ENCODE assay signal across 14 cellular contexts in genomic region chr7:665251-665650, GRCh38.
A peak's percentile ranks its signal among the peaks of the same experiment; 100 is the strongest.
DNase-seq lines count a peak whose midpoint lies in the region; TF ChIP-seq lines count a peak whose summit lies in the region.
"Had no signal": no experiment of that assay in that cellular context is flagged by ENCODE, and none has a peak within 500 bp of the region (broad histone marks: within the 10 kb centered on the region; RNA-seq: fewer than 3 reads in every experiment).

No MANE protein-coding gene starts in this region.

- H3K4me3 ChIP-seq in AG10803 (ENCODE audit: low read length) = no peak overlapping the region
- H3K4me3 ChIP-seq in left ventricle myocardium inferior = peak overlapping the region; percentile 24
- H3K4me3 ChIP-seq in osteoblast (ENCODE audit: insufficient read depth, low read length) = no peak overlapping the region
- H3K4me3 ChIP-seq: BLaER1 treated with 17β-estradiol and CSF1 and Interleukin-3, amounts not matched to agents 10 nM and 100 nM had no signal

- H3K27ac ChIP-seq in left ventricle myocardium inferior (replicated peaks) (peak overlapping the region; percentile 84), osteoblast (ENCODE audit: low read depth, low read length) (no peak overlapping the region)
- H3K27ac ChIP-seq: BLaER1 treated with 17β-estradiol and CSF1 and Interleukin-3, amounts not matched to agents 10 nM and 100 nM had no signal

- H3K9me3 ChIP-seq in left ventricle myocardium inferior (replicated peaks) (no peaks in the 10 kb centered on the region), osteoblast (ENCODE audit: low read depth, low read length) (no peaks in the 10 kb centered on the region)

- no peak overlapping the region for H2AFZ ChIP-seq in osteoblast (ENCODE audit: low read length)

- CTCF ChIA-PET in activated naive CD4-positive, alpha-beta T cell treated with anti-CD3 and anti-CD28 coated beads, Interleukin-2, amount 10 ng/mL, durations not matched to agents 7 days and 5 days (lab: Charles Lee) = interaction anchor here (1.3 kb wide), 1 partner anchor 332 kb away, joined by 3 read pairs; no protein-coding TSS in a partner anchor

- DNase-seq in AG10803 (ENCODE audit: low read depth) (peak; percentile 71), astrocyte of the hippocampus (ENCODE audit: low read depth, low spot score) (peak; percentile 88), left ventricle myocardium inferior (no peak), osteoblast (ENCODE audit: insufficient read length, low spot score, missing footprints) (peak; percentile 80), NCI-H2171 (lab: John Stamatoyannopoulos, UW) (no peak), NCI-H146 treated with DMSO at 0.1 percent for 48 hours (lab: John Stamatoyannopoulos, UW; ENCODE audit: unreplicated experiment) (no peak), SIG-M5 treated with dmso at 0.1 percent for 504 hours (lab: John Stamatoyannopoulos, UW; ENCODE audit: unreplicated experiment) (no peak)
- DNase-seq in activated naive CD4-positive, alpha-beta T cell treated with anti-CD3 and anti-CD28 coated beads, Interleukin-2, amount 10 ng/mL, durations not matched to agents 7 days and 5 days = no peak
- DNase-seq: activated T-cell treated with anti-CD3 and anti-CD28 coated beads for 4 hours, immature natural killer cell, NCI-H1694 had no signal

- H3K79me2 ChIP-seq in osteoblast (ENCODE audit: insufficient read depth, low read length) = no peaks in the 10 kb centered on the region

- TF ChIP-seq CTCF in AG10803 (conservative IDR thresholded peaks at IDR 0.05; ENCODE audit: low read length) (no peak), left ventricle myocardium inferior (IDR thresholded peaks at IDR 0.05; ENCODE audit: borderline replicate concordance) (no peak), osteoblast (IDR thresholded peaks at IDR 0.05; ENCODE audit: extremely low read depth, low read depth, low read length) (no peak)

- no peaks in the 10 kb centered on the region for H3K36me3 ChIP-seq in left ventricle myocardium inferior
- no peaks in the 10 kb centered on the region for H3K36me3 ChIP-seq in osteoblast (ENCODE audit: insufficient read depth, low read length)

- H3K27ac Mint-ChIP-seq in activated naive CD4-positive, alpha-beta T cell treated with anti-CD3 and anti-CD28 coated beads, Interleukin-2, amount 10 ng/mL, durations not matched to agents 7 days and 5 days = no peak overlapping the region
- H3K27ac Mint-ChIP-seq: dendritic cell treated with granulocyte-macrophage colony-stimulating factor and Interleukin-4, amounts not matched to agents 40 ng/mL and 50 ng/mL, for 4 days; immature natural killer cell; type B pancreatic cell had no signal

- peaks cover 7% of the 10 kb centered on the region for H3K9me3 Mint-ChIP-seq in activated naive CD4-positive, alpha-beta T cell treated with anti-CD3 and anti-CD28 coated beads, Interleukin-2, amount 10 ng/mL, durations not matched to agents 7 days and 5 days
- H3K9me3 Mint-ChIP-seq: dendritic cell treated with granulocyte-macrophage colony-stimulating factor and Interleukin-4, amounts not matched to agents 40 ng/mL and 50 ng/mL, for 4 days had no signal

- peaks cover 55% of the 10 kb centered on the region for H3K4me1 ChIP-seq in left ventricle myocardium inferior
- peaks cover 11% of the 10 kb centered on the region for H3K4me1 ChIP-seq in osteoblast (ENCODE audit: insufficient read depth, low read length)

- intact Hi-C loops in left ventricle myocardium inferior (cut with micrococcal nuclease) = no loop called here

- H3K36me3 Mint-ChIP-seq in activated naive CD4-positive, alpha-beta T cell treated with anti-CD3 and anti-CD28 coated beads, Interleukin-2, amount 10 ng/mL, durations not matched to agents 7 days and 5 days = peaks cover 8% of the 10 kb centered on the region

- H3K4me2 ChIP-seq in osteoblast (ENCODE audit: insufficient read depth, low read length) = no peak overlapping the region
- H3K4me2 ChIP-seq: BLaER1 treated with 17β-estradiol and CSF1 and Interleukin-3, amounts not matched to agents 10 nM and 100 nM had no signal

- H3K4me3 Mint-ChIP-seq in activated naive CD4-positive, alpha-beta T cell treated with anti-CD3 and anti-CD28 coated beads, Interleukin-2, amount 10 ng/mL, durations not matched to agents 7 days and 5 days = no peak overlapping the region
- H3K4me3 Mint-ChIP-seq: dendritic cell treated with granulocyte-macrophage colony-stimulating factor and Interleukin-4, amounts not matched to agents 40 ng/mL and 50 ng/mL, for 4 days; immature natural killer cell; type B pancreatic cell had no signal

- H4K20me1 ChIP-seq in osteoblast (ENCODE audit: insufficient read depth, low read length) = peaks cover 4% of the 10 kb centered on the region

- peaks cover 10% of the 10 kb centered on the region for H3K4me1 Mint-ChIP-seq in activated naive CD4-positive, alpha-beta T cell treated with anti-CD3 and anti-CD28 coated beads, Interleukin-2, amount 10 ng/mL, durations not matched to agents 7 days and 5 days

- H3K27me3 ChIP-seq in left ventricle myocardium inferior (ENCODE audit: low read depth) (no peaks in the 10 kb centered on the region), osteoblast (ENCODE audit: insufficient read depth, low read length) (no peaks in the 10 kb centered on the region)
- H3K27me3 ChIP-seq: BLaER1 treated with 17β-estradiol and CSF1 and Interleukin-3, amounts not matched to agents 10 nM and 100 nM had no signal

- H3K27me3 Mint-ChIP-seq in activated naive CD4-positive, alpha-beta T cell treated with anti-CD3 and anti-CD28 coated beads, Interleukin-2, amount 10 ng/mL, durations not matched to agents 7 days and 5 days = no peaks in the 10 kb centered on the region
- H3K27me3 Mint-ChIP-seq: type B pancreatic cell had no signal

Comparison
In these comparisons a context has a peak if more than half of its experiments do, and no peak if none do; other contexts are left out.
1. DNase-seq: peak in AG10803 (single experiment), astrocyte of the hippocampus (single experiment) and osteoblast (single experiment); none in left ventricle myocardium inferior (single experiment), activated naive CD4-positive, alpha-beta T cell treated with anti-CD3 and anti-CD28 coated beads, Interleukin-2, amount 10 ng/mL, durations not matched to agents 7 days and 5 days (single experiment), NCI-H2171 (single experiment), NCI-H146 treated with DMSO at 0.1 percent for 48 hours (single experiment) and SIG-M5 treated with dmso at 0.1 percent for 504 hours (single experiment).